8 cellular contexts compared by ENCODE assay signal in the genomic region with DNA sequence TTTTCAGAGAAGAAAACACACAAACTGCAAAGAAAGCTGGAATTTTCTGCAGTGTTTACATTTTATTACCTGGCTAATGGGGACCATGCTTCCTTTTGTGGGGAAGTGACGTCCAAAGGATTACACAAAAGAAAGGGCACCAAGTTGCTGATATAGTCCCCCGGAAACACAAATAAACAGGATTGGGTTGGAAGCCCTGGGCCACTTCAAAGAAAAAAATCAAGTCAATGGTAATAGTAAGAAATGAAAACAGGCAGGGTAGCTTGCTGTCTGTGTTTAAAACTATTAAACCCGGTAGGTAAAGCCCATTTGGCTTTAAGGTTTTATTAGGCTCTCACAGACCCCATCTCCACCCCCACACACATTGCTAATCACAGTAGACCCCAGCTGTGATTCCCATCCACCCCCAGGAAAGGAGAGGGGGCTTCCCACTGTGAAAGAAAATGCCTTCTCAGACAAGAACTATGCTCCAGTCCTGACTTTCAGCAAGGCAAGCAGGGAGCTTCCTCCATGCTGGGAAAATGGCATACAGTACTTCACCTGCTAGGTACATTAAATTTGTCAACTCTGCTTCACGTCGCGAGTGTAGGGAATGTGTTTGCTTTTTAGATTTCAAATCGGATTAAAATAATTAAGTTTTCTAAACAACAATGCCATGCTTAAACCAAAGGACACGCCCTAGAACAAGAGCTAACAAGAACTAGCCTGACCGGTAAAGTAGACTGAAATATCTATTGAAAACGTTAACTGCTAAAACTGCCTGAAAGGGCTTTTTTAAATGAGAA. TPM values are rescaled to one million over a fixed set of nuclear protein-coding genes. Genes with fewer than 3 reads are reported as not detected.
DNase-seq lines count a peak whose midpoint lies in the region; ATAC-seq and TF ChIP-seq lines count a peak whose summit lies in the region.

No MANE protein-coding gene starts in this region.

- no peaks in the 10 kb centered on the region for H3K36me3 ChIP-seq in esophagus muscularis mucosa

- WGBS in esophagus muscularis mucosa = 16% methylated on average over 10 of the region's 10 CpGs

- H3K27ac ChIP-seq in esophagus muscularis mucosa (replicated peaks in 1 of 4) = peak overlapping the region; percentile 88 to 97 (median 92)

- no peak for TF ChIP-seq EP300 in esophagus muscularis mucosa (IDR thresholded peaks at IDR 0.05)

- H3K27me3 Mint-ChIP-seq in osteocyte (ENCODE audit: unreplicated experiment) = peaks cover 9% of the 10 kb centered on the region

- no peaks in the 10 kb centered on the region for H3K9me3 ChIP-seq in esophagus muscularis mucosa

- intact Hi-C loops in esophagus muscularis mucosa (cut with DNase I) = loop anchor here (10.0 kb wide), 2 partner anchors 241 to 401 kb away; a partner anchor contains a TSS

- H3K27ac Mint-ChIP-seq in osteocyte (ENCODE audit: unreplicated experiment) = peak overlapping the region; percentile 88

- peaks cover 0 to 9% (median 0%) of the 10 kb centered on the region in 4 donors for H3K27me3 ChIP-seq in esophagus muscularis mucosa

- H3K4me3 Mint-ChIP-seq in osteocyte (ENCODE audit: unreplicated experiment) = peak overlapping the region; percentile 88

- peaks cover 29% of the 10 kb centered on the region for H3K4me1 Mint-ChIP-seq in osteocyte (ENCODE audit: unreplicated experiment)

- H3K36me3 Mint-ChIP-seq in osteocyte (ENCODE audit: unreplicated experiment) = peaks cover 2% of the 10 kb centered on the region

- ATAC-seq in GM21360 (IDR thresholded peaks at IDR 0.05; ENCODE audit: unreplicated experiment) (no peak), GM18858 (IDR thresholded peaks at IDR 0.05; ENCODE audit: unreplicated experiment) (no peak)

- H3K4me3 ChIP-seq in esophagus muscularis mucosa = peak overlapping the region; percentile 73 to 95 (median 80)

- TF ChIP-seq CTCF in esophagus muscularis mucosa (IDR thresholded peaks at IDR 0.05) (no peak), osteocyte (IDR thresholded peaks at IDR 0.05) (no peak)

- no peaks in the 10 kb centered on the region for H3K9me3 Mint-ChIP-seq in osteocyte (ENCODE audit: unreplicated experiment)

- peaks cover 10 to 61% (median 58%) of the 10 kb centered on the region in 4 donors for H3K4me1 ChIP-seq in esophagus muscularis mucosa

- peak; percentile 46 for DNase-seq in DMS 273 (lab: John Stamatoyannopoulos, UW; ENCODE audit: unreplicated experiment)
- no peak for DNase-seq in DMS 273 treated with DMSO at 0.1 percent for 48 hours (lab: John Stamatoyannopoulos, UW)
- peak; percentile 42 for DNase-seq in RKO (ENCODE audit: low spot score)
- DNase-seq in esophagus muscularis mucosa (ENCODE audit: extremely low spot score) = no peak
- no peak for DNase-seq in osteocyte (ENCODE audit: extremely low spot score, unreplicated experiment)
- DNase-seq in dedifferentiated amniotic fluid mesenchymal stem cell (ENCODE audit: extremely low spot score) = no peak

- TF ChIP-seq POLR2A in esophagus muscularis mucosa (IDR thresholded peaks at IDR 0.05; ENCODE audit: low read depth) = no peak

RNA-seq across cellular contexts. Expression of a gene that starts 1.1 kb away (rescaled TPM):
- total RNA-seq in esophagus muscularis mucosa (100 to 1,000 TPM in 1 of 4 donors, 10 to 100 TPM in 3; 81.0 to 123 (median 83.9) TPM), osteocyte (26.0 and 26.6 TPM in 2 replicates)

RNA-seq across cellular contexts. Expression of a gene that starts 55.7 kb away (rescaled TPM):
- 1 to 10 TPM; 1.2 to 3.3 (median 2.2) TPM for total RNA-seq in esophagus muscularis mucosa
- total RNA-seq in osteocyte = 0.05 and 0.08 TPM in 2 replicates

Comparison
In these comparisons a context has a peak if more than half of its experiments do, and no peak if none do; other contexts are left out.
1. DNase-seq: peak in DMS 273 (single experiment) and RKO (single experiment); none in DMS 273 treated with DMSO at 0.1 percent for 48 hours (single experiment), esophagus muscularis mucosa (single experiment), osteocyte (single experiment) and dedifferentiated amniotic fluid mesenchymal stem cell (single experiment).